Comparison of ENCODE assay signal across 8 cellular contexts in genomic region chr1:169108897-169109560, GRCh38. TPM values are rescaled to one million over a fixed set of nuclear protein-coding genes. Genes with fewer than 3 reads are reported as not detected.
DNase-seq lines count a peak whose midpoint lies in the region; TF ChIP-seq lines count a peak whose summit lies in the region.

No MANE protein-coding gene starts in this region.

- TF ChIP-seq CTCF in GM12875 (IDR thresholded peaks at IDR 0.05; ENCODE audit: borderline replicate concordance, insufficient read depth, low read depth, low read length), result peak; percentile 49
- peak; percentile 54; the same call in 1 of the 2 replicates for TF ChIP-seq CTCF in PC-9 (conservative IDR thresholded peaks at IDR 0.05)
- no peak for TF ChIP-seq CTCF in endothelial cell (IDR thresholded peaks at IDR 0.05; ENCODE audit: unreplicated experiment)

- H3K27ac ChIP-seq in BLaER1 (no peak overlapping the region), PC-9 (peak overlapping the region; percentile 83)

- no peak overlapping the region for H3K4me3 Mint-ChIP-seq in endothelial cell (ENCODE audit: unreplicated experiment)

- H3K36me3 ChIP-seq in BLaER1 (peaks cover 15% of the 10 kb centered on the region), PC-9 (ENCODE audit: low read depth) (peaks cover 22% of the 10 kb centered on the region), neuron (ENCODE audit: insufficient read depth, low read length) (peaks cover 24% of the 10 kb centered on the region)

- peak overlapping the region; percentile 56; the same call in 1 of the 2 replicates for H2AFZ ChIP-seq in PC-9
- no peak overlapping the region for H2AFZ ChIP-seq in neuron (ENCODE audit: low read depth, low read length)

- intact Hi-C loops in PC-9 (cut with micrococcal nuclease; ENCODE audit: unreplicated experiment), result loop anchor here (1.0 to 10.0 kb wide), 7 partner anchors 134 to 807 kb away; partner anchors contain the start of genes BLZF1 and NME7

- H3K4me1 ChIP-seq in BLaER1 (peaks cover 31% of the 10 kb centered on the region), PC-9 (replicated peaks; ENCODE audit: insufficient read depth) (peaks cover 59% of the 10 kb centered on the region), neuron (ENCODE audit: insufficient read depth, low read length) (peaks cover 40% of the 10 kb centered on the region)

- H3K4me3 ChIP-seq in BLaER1 (no peak overlapping the region), GM12875 (ENCODE audit: low read depth, low read length) (no peak overlapping the region), PC-9 (peak overlapping the region; percentile 99), neuron (ENCODE audit: low read length) (peak overlapping the region; percentile 62)

- peak overlapping the region; percentile 84 for H3K27ac Mint-ChIP-seq in endothelial cell (ENCODE audit: unreplicated experiment)

- BruUV-seq in PC-9 (replicated peaks; lab: Mats Ljungman, UMichigan), result TSS peak; percentile 15

- H3K9me3 Mint-ChIP-seq in endothelial cell (ENCODE audit: unreplicated experiment), result no peaks in the 10 kb centered on the region

- peaks cover 18% of the 10 kb centered on the region for H3K27me3 ChIP-seq in BLaER1
- H3K27me3 ChIP-seq in PC-9 (ENCODE audit: insufficient read depth, low read depth), result no peaks in the 10 kb centered on the region
- H3K27me3 ChIP-seq in neuron (ENCODE audit: insufficient read depth, low read length), result no peaks in the 10 kb centered on the region

- CTCF ChIA-PET in PC-9 (lab: Charles Lee), result interaction anchor here (0.6 to 1.3 kb wide), 3 partner anchors 30 to 506 kb away, joined by 3 to 6 read pairs (median 6); no protein-coding TSS in a partner anchor

- peaks cover 74% of the 10 kb centered on the region for H3K79me2 ChIP-seq in PC-9 (ENCODE audit: low read depth)

- H3K9me3 ChIP-seq in BLaER1 (no peaks in the 10 kb centered on the region), PC-9 (ENCODE audit: insufficient read depth, low read depth) (no peaks in the 10 kb centered on the region), neuron (ENCODE audit: low read length) (no peaks in the 10 kb centered on the region)

- H3K9ac ChIP-seq in BLaER1, result no peak overlapping the region

- peaks cover 46% of the 10 kb centered on the region for H3F3A ChIP-seq in PC-9 (ENCODE audit: insufficient read depth, low read depth)

- POLR2A ChIA-PET in PC-9 (lab: Charles Lee; ENCODE audit: unreplicated experiment), result interaction anchor here (0.6 kb wide), 1 partner anchor 24 kb away, joined by 4 read pairs; no protein-coding TSS in a partner anchor

- peaks cover 8% of the 10 kb centered on the region for H3K27me3 Mint-ChIP-seq in endothelial cell (ENCODE audit: unreplicated experiment)

- H4K20me1 ChIP-seq in BLaER1 (no peaks in the 10 kb centered on the region), PC-9 (ENCODE audit: insufficient read depth) (no peaks in the 10 kb centered on the region)

- DNase-seq in PC-9 (peak in 1 of 2 experiments; percentile 57), endothelial cell (ENCODE audit: low spot score) (no peak), GF-D8 (lab: John Stamatoyannopoulos, UW) (no peak), NK-92 (lab: John Stamatoyannopoulos, UW; ENCODE audit: unreplicated experiment) (no peak)
- DNase-seq in stimulated activated naive CD4-positive, alpha-beta T cell treated with Interleukin-2 at 50 U/mL for 16 hours (lab: John Stamatoyannopoulos, UW), result no peak

- 0 out of 2 replicates have a peak overlapping the region, but pooled peaks have one; percentile 55 for H3K4me2 ChIP-seq in BLaER1
- H3K4me2 ChIP-seq in PC-9, result peak overlapping the region; percentile 94

- H3K4me1 Mint-ChIP-seq in endothelial cell (ENCODE audit: unreplicated experiment), result peaks cover 26% of the 10 kb centered on the region

- H3K36me3 Mint-ChIP-seq in endothelial cell (ENCODE audit: low read depth, unreplicated experiment), result peaks cover 3% of the 10 kb centered on the region

- H3K9me2 ChIP-seq in PC-9 (ENCODE audit: insufficient read depth), result no peaks in the 10 kb centered on the region

RNA-seq across cellular contexts. Expression of gene ATP1B1, which starts 2.5 kb away (rescaled TPM):
- total RNA-seq in PC-9 (2021) (110 and 113 TPM in 2 replicates), endothelial cell (ENCODE audit: unreplicated experiment) (6.0 TPM)

Comparison
In these comparisons a context has a peak if more than half of its experiments do, and no peak if none do; other contexts are left out.
1. H3K4me3 ChIP-seq: peak in PC-9 (single experiment) and neuron (single experiment); none in BLaER1 (single experiment) and GM12875 (single experiment).
2. RNA of gene ATP1B1, which starts 2.5 kb away (total RNA-seq): 110 to 113 TPM in PC-9; 6.0 TPM in endothelial cell (single experiment); every median in the first group is over 10 times any median in the second.